Comparison of ENCODE assay signal across 9 cellular contexts in genomic region chr1:101388904-101389546, GRCh38.
DNase-seq lines count a peak whose midpoint lies in the region; ATAC-seq, FAIRE-seq and TF ChIP-seq lines count a peak whose summit lies in the region.
"Had no signal": no experiment of that assay in that cellular context is flagged by ENCODE, and none has a peak within 500 bp of the region (broad histone marks: within the 10 kb centered on the region; RNA-seq: fewer than 3 reads in every experiment).

No MANE protein-coding gene starts in this region.

- H3K4me3 ChIP-seq in GM12878: no peak overlapping the region
- H3K4me3 ChIP-seq in neural progenitor cell: no peak overlapping the region

- no peak; a peak in 1 of 4 replicates for TF ChIP-seq EP300 in GM12878 (IDR thresholded peaks at IDR 0.05; ENCODE audit: borderline replicate concordance in 1 of 2, control insufficient read depth in 1 of 2, low read depth in 2 of 2, low read length in 2 of 2)

- H3K27me3 Mint-ChIP-seq in neural progenitor cell (ENCODE audit: insufficient read depth, low read depth): peaks cover 2% of the 10 kb centered on the region

- peaks cover 2% of the 10 kb centered on the region for H3K36me3 Mint-ChIP-seq in neural progenitor cell

- POLR2A ChIA-PET in GM12878 (lab: Charles Lee): interaction anchor here (1.2 to 8.5 kb wide), 8 partner anchors 10 to 80 kb away, joined by 5 to 143 read pairs (median 18); no protein-coding TSS in a partner anchor

- ATAC-seq in GM19468 (IDR thresholded peaks at IDR 0.05; ENCODE audit: extremely low read depth, unreplicated experiment): peak; percentile 90
- peak; percentile 90 for ATAC-seq in HG03432 (IDR thresholded peaks at IDR 0.05; ENCODE audit: unreplicated experiment)
- ATAC-seq in GM12878: peak; percentile 93

- no peak overlapping the region for H3K4me3 Mint-ChIP-seq in neural progenitor cell

- RAD21 ChIA-PET in GM12878 (lab: Charles Lee; ENCODE audit: unreplicated experiment): interaction anchor here (0.6 to 9.0 kb wide), 15 partner anchors 9 to 142 kb away, joined by 3 to 225 read pairs (median 10); no protein-coding TSS in a partner anchor

- H3K27ac ChIP-seq in GM12878 (ENCODE audit: control insufficient read depth, insufficient read depth) (peak overlapping the region; percentile 96), neural progenitor cell (no peak overlapping the region)

- H3K27me3 ChIP-seq in GM12878 (replicated peaks in 1 of 2; ENCODE audit: control insufficient read depth in 2 of 2, insufficient read depth in 2 of 2, low read length in 1 of 2) (no peaks in the 10 kb centered on the region), neural progenitor cell (no peaks in the 10 kb centered on the region)

- FAIRE-seq in GM12878 (lab: Jason Lieb, UNC) (no peak), frontal cortex (lab: Jason Lieb, UNC) (no peak)
- FAIRE-seq: TTC549 had no signal

- H3K4me2 ChIP-seq in GM12878 (ENCODE audit: control insufficient read depth, insufficient read depth): no peak overlapping the region
- H3K4me2 ChIP-seq in neural progenitor cell: no peak overlapping the region

- H3K4me1 ChIP-seq in GM12878 (ENCODE audit: control insufficient read depth, insufficient read depth, low read length) (peaks cover 34% of the 10 kb centered on the region), neural progenitor cell (no peaks in the 10 kb centered on the region)

- peak; percentile 14 for DNase-seq in ELR (ENCODE audit: low read depth)
- DNase-seq in GM12878 (ENCODE audit: low read depth, low spot score): peak; percentile 90
- no peak for DNase-seq in neural progenitor cell (ENCODE audit: low spot score)
- DNase-seq in Ammon's horn (ENCODE audit: low spot score): no peak
- no peak for DNase-seq in frontal cortex (ENCODE audit: low spot score in 2 of 2)
- DNase-seq in AG08395 (ENCODE audit: low spot score): no peak

- H3K27ac Mint-ChIP-seq in neural progenitor cell: no peak overlapping the region

- H4K20me1 ChIP-seq in GM12878 (ENCODE audit: control insufficient read depth, insufficient read depth): no peaks in the 10 kb centered on the region
- H4K20me1 ChIP-seq in neural progenitor cell (ENCODE audit: low read depth): no peaks in the 10 kb centered on the region

- H3K9ac ChIP-seq in GM12878 (ENCODE audit: control insufficient read depth, insufficient read depth, low read length) (peak overlapping the region; percentile 61), neural progenitor cell (no peak overlapping the region)

- TF ChIP-seq RAD21 in GM12878 (IDR thresholded peaks at IDR 0.05; ENCODE audit: insufficient read depth, low read depth, low read length): peak; percentile 15; the same call in 1 of the 2 replicates

- BruUV-seq in GM12878 (replicated peaks; lab: Mats Ljungman, UMichigan): no TSS peak

- SMC1A ChIA-PET in GM12878 (lab: Charles Lee; ENCODE audit: uncharacterized antibody, unreplicated experiment): interaction anchor here (0.9 to 33.8 kb wide), 15 partner anchors 10 to 101 kb away, joined by 3 to 618 read pairs (median 6); no protein-coding TSS in a partner anchor

- in situ Hi-C loops in GM12878 (cut with MboI): loop anchor here (25.0 kb wide), 1 partner anchor 1627 kb away; the partner anchor contains the start of gene FRRS1

- no peak overlapping the region; the same call in 1 of the 2 replicates for H2AFZ ChIP-seq in GM12878 (ENCODE audit: control insufficient read depth, low read depth, low read length)
- H2AFZ ChIP-seq in neural progenitor cell (replicated peaks): no peak overlapping the region

- H3F3A ChIP-seq in neural progenitor cell (ENCODE audit: low read depth): no peaks in the 10 kb centered on the region

- TF ChIP-seq POLR2A in GM12878 (IDR thresholded peaks at IDR 0.05; ENCODE audit: low read depth, low read length): no peak

- peaks cover 27% of the 10 kb centered on the region for H3K9me3 ChIP-seq in GM12878 (replicated peaks; ENCODE audit: control insufficient read depth, insufficient read depth, low read length)
- no peaks in the 10 kb centered on the region for H3K9me3 ChIP-seq in neural progenitor cell (ENCODE audit: low read depth)

- intact Hi-C loops in GM12878 (cut with micrococcal nuclease; ENCODE audit: unreplicated experiment): loop anchor here (1.0 kb wide), 4 partner anchors 18 to 80 kb away; no protein-coding TSS in a partner anchor

- TF ChIP-seq CTCF in GM12878 (IDR thresholded peaks at IDR 0.05 in 2 of 3, conservative IDR thresholded peaks at IDR 0.05 in 1 of 3; ENCODE audit: control insufficient read depth in 2 of 3, extremely low read depth in 1 of 3, insufficient read depth in 1 of 3, low read depth in 3 of 3, low read length in 3 of 3) (no peak), neural progenitor cell (IDR thresholded peaks at IDR 0.05) (no peak)

- no peaks in the 10 kb centered on the region for H3K79me2 ChIP-seq in GM12878 (ENCODE audit: control insufficient read depth, insufficient read depth, low read length)
- H3K79me2 ChIP-seq in neural progenitor cell (ENCODE audit: low read depth): no peaks in the 10 kb centered on the region

- peaks cover 0 to 2% of the 10 kb centered on the region in 2 experiments; a peak in 3 of 4 replicates for H3K36me3 ChIP-seq in GM12878 (ENCODE audit: control insufficient read depth in 2 of 2, insufficient read depth in 2 of 2, low read length in 1 of 2)
- H3K36me3 ChIP-seq in neural progenitor cell: no peaks in the 10 kb centered on the region

- CTCF ChIA-PET in GM12878 (lab: Yijun Ruan, JAX): interaction anchor here (1.0 to 3.9 kb wide), 12 partner anchors 10 to 150 kb away, joined by 3 to 71 read pairs (median 6); no protein-coding TSS in a partner anchor

- H3K9me3 Mint-ChIP-seq in neural progenitor cell: peaks cover 20% of the 10 kb centered on the region

- H3K4me1 Mint-ChIP-seq in neural progenitor cell: peaks cover 13% of the 10 kb centered on the region

TF ChIP-seq in GM12878, 131 proteins besides CTCF, POLR2A, EP300 and RAD21 (continues in another document):
- TF ChIP-seq RAD51 (IDR thresholded peaks at IDR 0.05) (peak; percentile 73), CEBPZ (IDR thresholded peaks at IDR 0.05; ENCODE audit: low read depth, low read length) (no peak), RB1 (IDR thresholded peaks at IDR 0.05; ENCODE audit: borderline replicate concordance) (no peak), IRF4 (IDR thresholded peaks at IDR 0.05; ENCODE audit: low read depth, low read length) (peak; percentile 63; the same call in 1 of the 2 replicates), TCF3 (IDR thresholded peaks at IDR 0.05; ENCODE audit: borderline replicate concordance, insufficient read depth, low read depth, low read length) (peak; percentile 88), IKZF2 (IDR thresholded peaks at IDR 0.05) (peak; percentile 61 to 68), EED (IDR thresholded peaks at IDR 0.05; ENCODE audit: low read depth) (peak; percentile 39; the same call in 1 of the 2 replicates), YY1 (IDR thresholded peaks at IDR 0.05; ENCODE audit: low read depth, low read length) (peak; percentile 29; the same call in 1 of the 2 replicates), JUNB (IDR thresholded peaks at IDR 0.05) (peak; percentile 58; the same call in 1 of the 2 replicates), CHD1 (IDR thresholded peaks at IDR 0.05; ENCODE audit: low read depth, low read length) (no peak), GABPA (IDR thresholded peaks at IDR 0.05; ENCODE audit: low read depth) (no peak)
- TF ChIP-seq, protein P1, sequence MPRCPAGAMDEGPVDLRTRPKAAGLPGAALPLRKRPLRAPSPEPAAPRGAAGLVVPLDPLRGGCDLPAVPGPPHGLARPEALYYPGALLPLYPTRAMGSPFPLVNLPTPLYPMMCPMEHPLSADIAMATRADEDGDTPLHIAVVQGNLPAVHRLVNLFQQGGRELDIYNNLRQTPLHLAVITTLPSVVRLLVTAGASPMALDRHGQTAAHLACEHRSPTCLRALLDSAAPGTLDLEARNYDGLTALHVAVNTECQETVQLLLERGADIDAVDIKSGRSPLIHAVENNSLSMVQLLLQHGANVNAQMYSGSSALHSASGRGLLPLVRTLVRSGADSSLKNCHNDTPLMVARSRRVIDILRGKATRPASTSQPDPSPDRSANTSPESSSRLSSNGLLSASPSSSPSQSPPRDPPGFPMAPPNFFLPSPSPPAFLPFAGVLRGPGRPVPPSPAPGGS (IDR thresholded peaks at IDR 0.05; ENCODE audit: borderline replicate concordance, insufficient read depth, low read depth, low read length, poor library complexity, severe bottlenecking): peak; percentile 89
- TF ChIP-seq, protein P2, sequence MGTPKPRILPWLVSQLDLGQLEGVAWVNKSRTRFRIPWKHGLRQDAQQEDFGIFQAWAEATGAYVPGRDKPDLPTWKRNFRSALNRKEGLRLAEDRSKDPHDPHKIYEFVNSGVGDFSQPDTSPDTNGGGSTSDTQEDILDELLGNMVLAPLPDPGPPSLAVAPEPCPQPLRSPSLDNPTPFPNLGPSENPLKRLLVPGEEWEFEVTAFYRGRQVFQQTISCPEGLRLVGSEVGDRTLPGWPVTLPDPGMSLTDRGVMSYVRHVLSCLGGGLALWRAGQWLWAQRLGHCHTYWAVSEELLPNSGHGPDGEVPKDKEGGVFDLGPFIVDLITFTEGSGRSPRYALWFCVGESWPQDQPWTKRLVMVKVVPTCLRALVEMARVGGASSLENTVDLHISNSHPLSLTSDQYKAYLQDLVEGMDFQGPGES (IDR thresholded peaks at IDR 0.05): no peak

Comparison
In these comparisons a context has a peak if more than half of its experiments do, and no peak if none do; other contexts are left out.
1. DNase-seq: peak in ELR (single experiment) and GM12878 (single experiment); none in neural progenitor cell (single experiment), Ammon's horn (single experiment), frontal cortex (0 of 2) and AG08395 (single experiment).
2. Peak in every context shown above with its lines, with median percentiles within 50 percentile points of each other: ATAC-seq.